15 cellular contexts compared by ENCODE assay signal in the genomic region with DNA sequence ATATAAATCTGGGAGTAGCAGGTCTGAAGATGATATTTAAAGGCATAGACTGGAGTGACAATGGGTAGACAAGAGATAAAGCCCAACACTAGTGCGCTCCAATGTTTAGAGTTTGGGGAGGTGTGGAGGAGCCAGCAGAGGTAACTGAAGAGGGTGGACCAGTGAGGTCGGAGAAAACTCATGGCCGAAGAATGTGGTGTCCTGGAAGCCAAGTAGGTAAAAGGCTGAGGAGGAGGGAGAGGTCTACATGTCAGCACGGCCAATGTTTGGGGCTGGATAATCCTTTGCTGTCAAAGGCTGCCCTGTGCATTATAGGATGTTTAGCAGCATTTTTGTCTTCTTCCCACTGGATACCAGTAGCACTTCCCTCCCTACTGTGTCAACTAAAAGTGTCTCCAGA.
"Had no signal": no experiment of that assay in that cellular context is flagged by ENCODE, and none has a peak within 500 bp of the region (broad histone marks: within the 10 kb centered on the region; RNA-seq: fewer than 3 reads in every experiment).

No MANE protein-coding gene starts in this region.

- H3K4me3 ChIP-seq: gastrocnemius medialis, heart right ventricle, thyroid gland had no signal

- ATAC-seq: activated T-cell treated with anti-CD3 and anti-CD28 coated beads, Interleukin-2, amount 50 U/mL, for 4 hours; gastrocnemius medialis; naive thymus-derived CD4-positive, alpha-beta T cell had no signal

- H3K4me1 ChIP-seq: thyroid gland had no signal

- H3K27ac ChIP-seq: brain microvascular endothelial cell, gastrocnemius medialis, heart right ventricle, thyroid gland had no signal

- H3K36me3 ChIP-seq: brain microvascular endothelial cell, gastrocnemius medialis, heart right ventricle, thyroid gland had no signal

- H3K9me3 ChIP-seq: gastrocnemius medialis, heart right ventricle, thyroid gland had no signal

- H3K27me3 ChIP-seq: brain microvascular endothelial cell, gastrocnemius medialis, thyroid gland had no signal

- DNase-seq: activated CD4-positive, alpha-beta T cell treated with anti-CD3 and anti-CD28 coated beads for 1 hour; activated CD4-positive, alpha-beta T cell treated with anti-CD3 and anti-CD28 coated beads, Interleukin-2, amount 50 U/mL, for 48 hours; activated gamma-delta T cell; activated T-cell treated with anti-CD3 and anti-CD28 coated beads, Interleukin-2, amount 50 U/mL, for 4 hours; amygdala; brain microvascular endothelial cell; gastrocnemius medialis; heart right ventricle; kidney; naive thymus-derived CD4-positive, alpha-beta T cell; posterior cingulate gyrus; right cardiac atrium; small intestine; SW 1271; thyroid gland had no signal
